In the genomic region with DNA sequence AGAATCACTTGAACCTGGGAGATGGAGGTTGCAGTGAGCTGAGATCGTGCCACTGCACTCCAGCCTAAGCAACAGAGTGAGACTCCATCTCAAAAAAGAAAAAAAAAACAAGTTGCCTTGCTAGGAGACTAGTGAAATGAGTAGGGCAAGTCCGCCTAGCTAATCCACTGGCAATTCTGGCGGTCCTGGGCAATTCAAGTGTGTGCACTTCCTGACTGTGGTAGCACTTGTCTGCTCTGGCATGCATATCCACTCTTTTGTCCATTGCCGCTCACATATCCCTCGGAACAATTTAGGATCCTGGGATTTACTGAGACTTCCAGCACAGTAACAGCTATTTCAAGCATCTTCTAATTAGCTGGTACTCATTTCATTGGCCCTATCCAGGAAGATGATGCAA, we compare ENCODE assay signal across 26 cellular contexts.
"Had no signal": no experiment of that assay in that cellular context is flagged by ENCODE, and none has a peak within 500 bp of the region (broad histone marks: within the 10 kb centered on the region; RNA-seq: fewer than 3 reads in every experiment).

No MANE protein-coding gene starts in this region.

- H3K36me3 ChIP-seq: brain microvascular endothelial cell, esophagus squamous epithelium, gastroesophageal sphincter, heart right ventricle had no signal

- H3K27me3 ChIP-seq: brain microvascular endothelial cell, esophagus squamous epithelium, gastroesophageal sphincter, heart right ventricle had no signal

- DNase-seq: activated CD4-positive, alpha-beta memory T cell treated with anti-CD3 and anti-CD28 coated beads for 36 hours; activated CD4-positive, alpha-beta T cell treated with anti-CD3 and anti-CD28 coated beads for 36 hours; activated CD4-positive, alpha-beta T cell treated with anti-CD3 and anti-CD28 coated beads, Interleukin-2, amount 10 ng/mL, durations not matched to agents 24 days and 14 days; activated CD4-positive, CD25-positive, alpha-beta regulatory T cell; activated CD4-positive, CD25-positive, alpha-beta regulatory T cell treated with anti-CD3 and anti-CD28 coated beads, Interleukin-2, amount 50 U/mL, for 72 hours; activated CD8-positive, alpha-beta memory T cell treated with anti-CD3 and anti-CD28 coated beads, Interleukin-2, amount 10 ng/mL, durations not matched to agents 7 days and 5 days; activated CD8-positive, alpha-beta memory T cell treated with anti-CD3 and anti-CD28 coated beads, Interleukin-2, amount 50 U/mL, for 4 hours; activated CD8-positive, alpha-beta T cell treated with anti-CD3 and anti-CD28 coated beads, Interleukin-2, amount 10 ng/mL, durations not matched to agents 7 days and 5 days; activated effector memory CD4-positive, alpha-beta T cell treated with anti-CD3 and anti-CD28 coated beads, Interleukin-2, amount 50 U/mL, for 16 hours; activated naive CD4-positive, alpha-beta T cell treated with anti-CD3 and anti-CD28 coated beads, Interleukin-2, amount 10 ng/mL, durations not matched to agents 7 days and 5 days; activated naive CD8-positive, alpha-beta T cell treated with anti-CD3 and anti-CD28 coated beads, Interleukin-2, amount 10 ng/mL, durations not matched to agents 7 days and 5 days; activated T-cell treated with anti-CD3 and anti-CD28 coated beads, Interleukin-2, amount 50 U/mL, for 1 hour; activated T-cell treated with anti-CD3 and anti-CD28 coated beads, Interleukin-2, amount 50 U/mL, for 48 hours; brain microvascular endothelial cell; caudate nucleus; cortex of kidney; dermis blood vessel endothelial cell; effector CD4-positive, alpha-beta T cell; effector memory CD8-positive, alpha-beta T cell; erythroblast; esophagus squamous epithelium; foreskin melanocyte; heart right ventricle; T-helper 2 cell had no signal

- H3K4me3 ChIP-seq: esophagus squamous epithelium, gastroesophageal sphincter, heart right ventricle had no signal

- H3K4me1 ChIP-seq: esophagus squamous epithelium, gastroesophageal sphincter had no signal

- H3K9me3 ChIP-seq: esophagus squamous epithelium, gastroesophageal sphincter, heart right ventricle had no signal

- ATAC-seq: activated CD4-positive, alpha-beta T cell treated with anti-CD3 and anti-CD28 coated beads for 36 hours; activated CD8-positive, alpha-beta memory T cell treated with anti-CD3 and anti-CD28 coated beads, Interleukin-2, amount 10 ng/mL, durations not matched to agents 7 days and 5 days; activated CD8-positive, alpha-beta T cell treated with anti-CD3 and anti-CD28 coated beads, Interleukin-2, amount 10 ng/mL, durations not matched to agents 7 days and 5 days; activated naive CD4-positive, alpha-beta T cell treated with anti-CD3 and anti-CD28 coated beads, Interleukin-2, amount 50 U/mL, for 72 hours; effector memory CD8-positive, alpha-beta T cell; gastroesophageal sphincter; heart right ventricle had no signal

- H3K27ac ChIP-seq: brain microvascular endothelial cell, esophagus squamous epithelium, gastroesophageal sphincter, heart right ventricle had no signal
